16 cellular contexts compared by ENCODE assay signal in the genomic region with DNA sequence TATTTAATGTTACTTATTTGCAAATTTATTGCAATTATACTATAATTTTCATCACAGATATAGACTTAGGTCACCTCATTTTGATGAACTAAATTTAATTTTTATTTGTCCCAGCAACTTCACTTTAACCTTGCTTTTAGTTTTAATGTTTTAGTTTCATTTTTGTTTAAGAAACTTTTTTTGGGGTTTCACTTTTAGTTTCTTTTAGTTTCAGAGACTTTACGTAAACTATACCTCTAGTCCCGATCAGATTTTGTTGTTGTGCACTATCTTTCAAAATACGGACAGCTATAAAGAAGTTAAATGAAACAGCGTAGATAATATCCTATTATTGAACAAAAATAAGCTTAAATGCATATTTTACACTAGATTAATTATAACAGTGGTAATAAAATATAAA.
DNase-seq lines count a peak whose midpoint lies in the region; ATAC-seq and TF ChIP-seq lines count a peak whose summit lies in the region.
"Had no signal": no experiment of that assay in that cellular context is flagged by ENCODE, and none has a peak within 500 bp of the region (broad histone marks: within the 10 kb centered on the region; RNA-seq: fewer than 3 reads in every experiment).

No MANE protein-coding gene starts in this region.

- 93% methylated on average over 4 of the region's 4 CpGs for WGBS in smooth muscle cell (ENCODE audit: low lambda C conversion rate)

- H3K4me1 ChIP-seq in smooth muscle cell (ENCODE audit: low read depth), result no peaks in the 10 kb centered on the region
- H3K4me1 ChIP-seq: colonic mucosa had no signal

- DNase-seq in RPMI7951 (ENCODE audit: low read depth) (peak; percentile 9), DMS153 treated with DMSO at 0.1 percent for 48 hours (lab: John Stamatoyannopoulos, UW; ENCODE audit: unreplicated experiment) (no peak), NCI-H1694 treated with DMSO at 0.1 percent for 48 hours (lab: John Stamatoyannopoulos, UW) (no peak), HEK293T (ENCODE audit: extremely low spot score) (no peak), smooth muscle cell (lab: John Stamatoyannopoulos, UW; ENCODE audit: unreplicated experiment) (no peak)
- DNase-seq: activated CD4-positive, alpha-beta T cell treated with anti-CD3 and anti-CD28 coated beads for 36 hours; activated naive CD4-positive, alpha-beta T cell treated with anti-CD3 and anti-CD28 coated beads for 36 hours; colonic mucosa; NCI-H510A; nucleus accumbens; stimulated activated CD4-positive, alpha-beta T cell treated with anti-CD3 and anti-CD28 coated beads, Interleukin-4, amount 100 ng/mL, for 1 hour had no signal

- no peak overlapping the region for H3K4me2 ChIP-seq in smooth muscle cell

- H3K36me3 ChIP-seq in smooth muscle cell (ENCODE audit: low read depth), result no peaks in the 10 kb centered on the region
- H3K36me3 ChIP-seq: colonic mucosa had no signal

- POLR2A ChIA-PET in HEK293T (lab: Yijun Ruan, JAX), result no interaction called here

- H3K4me3 ChIP-seq in smooth muscle cell, result no peak overlapping the region
- H3K4me3 ChIP-seq: colonic mucosa had no signal

- no peak overlapping the region for H2AFZ ChIP-seq in smooth muscle cell (ENCODE audit: low read depth)

- no peaks in the 10 kb centered on the region for H3K9me3 ChIP-seq in smooth muscle cell (replicated peaks; ENCODE audit: low read depth)
- H3K9me3 ChIP-seq: colonic mucosa had no signal

- peak; percentile 55 for ATAC-seq in GM18499 (IDR thresholded peaks at IDR 0.05; ENCODE audit: insufficient read depth, unreplicated experiment)
- ATAC-seq in GM19467 (IDR thresholded peaks at IDR 0.05; ENCODE audit: unreplicated experiment), result peak; percentile 58
- peak; percentile 81 for ATAC-seq in HG03095 (IDR thresholded peaks at IDR 0.05; ENCODE audit: unreplicated experiment)
- ATAC-seq: activated CD4-positive, alpha-beta T cell treated with anti-CD3 and anti-CD28 coated beads for 36 hours; left lobe of liver had no signal

- CTCF ChIA-PET in HEK293T (lab: Yijun Ruan, JAX), result no interaction called here

- H3K79me2 ChIP-seq in smooth muscle cell (ENCODE audit: low read depth), result no peaks in the 10 kb centered on the region

- no peak overlapping the region for H3K27ac ChIP-seq in smooth muscle cell (ENCODE audit: low read depth)
- H3K27ac ChIP-seq: C4-2B, colonic mucosa had no signal

- TF ChIP-seq CTCF in smooth muscle cell (IDR thresholded peaks at IDR 0.05; ENCODE audit: borderline replicate concordance, insufficient read depth, poor library complexity, severe bottlenecking), result no peak

- no peak overlapping the region for H3K9ac ChIP-seq in smooth muscle cell (ENCODE audit: low read depth)

- H3F3A ChIP-seq in smooth muscle cell (ENCODE audit: low read depth), result no peaks in the 10 kb centered on the region

- H4K20me1 ChIP-seq in smooth muscle cell (ENCODE audit: low read depth), result no peaks in the 10 kb centered on the region

- H3K27me3 ChIP-seq in smooth muscle cell (ENCODE audit: low read depth), result peaks cover 7% of the 10 kb centered on the region
- H3K27me3 ChIP-seq: colonic mucosa had no signal

TF ChIP-seq in HEK293T, 16 proteins besides CTCF, POLR2A, EP300 and RAD21:
- TF ChIP-seq ELF4 (IDR thresholded peaks at IDR 0.05), result no peak
- TF ChIP-seq BHLHE40 (IDR thresholded peaks at IDR 0.05; ENCODE audit: borderline replicate concordance), result no peak
- no peak for TF ChIP-seq LEF1 (IDR thresholded peaks at IDR 0.05; ENCODE audit: borderline replicate concordance)
- TF ChIP-seq FOXM1 (IDR thresholded peaks at IDR 0.05; ENCODE audit: borderline replicate concordance), result no peak
- no peak for TF ChIP-seq CTBP1 (IDR thresholded peaks at IDR 0.05; ENCODE audit: borderline replicate concordance)
- no peak for TF ChIP-seq L3MBTL2 (conservative IDR thresholded peaks at IDR 0.05)
- TF ChIP-seq NFRKB (IDR thresholded peaks at IDR 0.05), result no peak
